ENCODE assay signal across 1 cellular context in the genomic region with DNA sequence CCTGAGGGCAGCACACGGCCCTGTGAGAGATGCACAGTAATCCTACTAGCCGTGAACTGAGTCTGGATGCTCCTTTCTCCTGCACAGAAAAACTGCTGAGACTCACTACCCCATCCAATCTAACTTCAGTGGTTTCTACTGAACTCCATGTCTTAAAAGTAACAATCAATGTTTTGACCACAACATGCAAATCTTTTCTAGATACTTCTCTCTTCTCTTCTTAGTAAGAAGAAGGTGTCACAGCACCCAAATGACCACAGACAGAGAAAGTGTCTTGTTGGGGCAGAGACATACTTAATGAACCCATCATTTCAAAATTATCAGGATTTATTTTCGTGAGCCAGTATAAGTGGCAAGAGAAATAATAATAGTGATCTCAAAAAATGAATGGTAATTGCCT.
TF ChIP-seq lines count a peak whose summit lies in the region.

No MANE protein-coding gene starts in this region.

TF ChIP-seq in HCT116, 20 proteins besides CTCF, POLR2A, EP300 and RAD21 (continued from another document):
- TF ChIP-seq, protein P1, sequence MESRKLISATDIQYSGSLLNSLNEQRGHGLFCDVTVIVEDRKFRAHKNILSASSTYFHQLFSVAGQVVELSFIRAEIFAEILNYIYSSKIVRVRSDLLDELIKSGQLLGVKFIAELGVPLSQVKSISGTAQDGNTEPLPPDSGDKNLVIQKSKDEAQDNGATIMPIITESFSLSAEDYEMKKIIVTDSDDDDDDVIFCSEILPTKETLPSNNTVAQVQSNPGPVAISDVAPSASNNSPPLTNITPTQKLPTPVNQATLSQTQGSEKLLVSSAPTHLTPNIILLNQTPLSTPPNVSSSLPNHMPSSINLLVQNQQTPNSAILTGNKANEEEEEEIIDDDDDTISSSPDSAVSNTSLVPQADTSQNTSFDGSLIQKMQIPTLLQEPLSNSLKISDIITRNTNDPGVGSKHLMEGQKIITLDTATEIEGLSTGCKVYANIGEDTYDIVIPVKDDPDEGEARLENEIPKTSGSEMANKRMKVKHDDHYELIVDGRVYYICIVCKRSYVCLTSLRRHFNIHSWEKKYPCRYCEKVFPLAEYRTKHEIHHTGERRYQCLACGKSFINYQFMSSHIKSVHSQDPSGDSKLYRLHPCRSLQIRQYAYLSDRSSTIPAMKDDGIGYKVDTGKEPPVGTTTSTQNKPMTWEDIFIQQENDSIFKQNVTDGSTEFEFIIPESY (IDR thresholded peaks at IDR 0.05; ENCODE audit: extremely low read depth, insufficient replicate concordance, low read length) = no peak
- TF ChIP-seq ZFX (IDR thresholded peaks at IDR 0.05) = no peak
